2 cellular contexts compared by ENCODE assay signal in genomic region chr18:3097082-3097481, GRCh38.
TF ChIP-seq lines count a peak whose summit lies in the region.

No MANE protein-coding gene starts in this region.

TF ChIP-seq in liver, 16 proteins besides CTCF, POLR2A, EP300 and RAD21 (continued from another document):
- no peak for TF ChIP-seq ZBTB33 (IDR thresholded peaks at IDR 0.05)
- TF ChIP-seq HNF4A (conservative IDR thresholded peaks at IDR 0.05): no peak
- TF ChIP-seq SP1 (IDR thresholded peaks at IDR 0.05): no peak
- TF ChIP-seq RXRA (IDR thresholded peaks at IDR 0.05): no peak
- TF ChIP-seq HNF4G (IDR thresholded peaks at IDR 0.05): no peak
- TF ChIP-seq REST (IDR thresholded peaks at IDR 0.05): no peak
- no peak for TF ChIP-seq ATF3 (IDR thresholded peaks at IDR 0.05)
- TF ChIP-seq FOXA1 (IDR thresholded peaks at IDR 0.05): no peak
- TF ChIP-seq MAX (IDR thresholded peaks at IDR 0.05): no peak

TF ChIP-seq in HepG2, 621 proteins besides CTCF, POLR2A, EP300 and RAD21 (continued from another document):
- TF ChIP-seq ZNF710 (CRISPR knock-in tag; IDR thresholded peaks at IDR 0.05; ENCODE audit: borderline replicate concordance) (no peak), ZBTB34 (CRISPR knock-in tag; IDR thresholded peaks at IDR 0.05) (no peak), PHF5A (CRISPR knock-in tag; IDR thresholded peaks at IDR 0.05; ENCODE audit: low read depth, unreplicated experiment) (no peak), MXD1 (CRISPR knock-in tag; IDR thresholded peaks at IDR 0.05) (no peak), KLF6 (CRISPR knock-in tag; IDR thresholded peaks at IDR 0.05) (no peak), ZNF574 (CRISPR knock-in tag; IDR thresholded peaks at IDR 0.05) (no peak), ZBTB21 (CRISPR knock-in tag; IDR thresholded peaks at IDR 0.05) (no peak), SIN3A (IDR thresholded peaks at IDR 0.05; ENCODE audit: borderline replicate concordance, low read depth, low read length) (no peak), ATF5 (CRISPR knock-in tag; IDR thresholded peaks at IDR 0.05; ENCODE audit: low read depth) (no peak), FOXK2 (IDR thresholded peaks at IDR 0.05) (no peak), ZNF296 (CRISPR knock-in tag; conservative IDR thresholded peaks at IDR 0.05) (no peak), ZNF644 (CRISPR knock-in tag; IDR thresholded peaks at IDR 0.05; ENCODE audit: low read depth) (no peak), TGIF2 (CRISPR knock-in tag; IDR thresholded peaks at IDR 0.05) (no peak), TFDP1 (CRISPR knock-in tag; IDR thresholded peaks at IDR 0.05; ENCODE audit: borderline replicate concordance) (no peak), TP53 (CRISPR knock-in tag; conservative IDR thresholded peaks at IDR 0.05) (no peak), ZNF274 (CRISPR knock-in tag; IDR thresholded peaks at IDR 0.05) (no peak), ZNF784 (CRISPR knock-in tag; IDR thresholded peaks at IDR 0.05; ENCODE audit: borderline replicate concordance) (no peak), AKAP8 (CRISPR knock-in tag; IDR thresholded peaks at IDR 0.05) (no peak)
